In the genomic region with DNA sequence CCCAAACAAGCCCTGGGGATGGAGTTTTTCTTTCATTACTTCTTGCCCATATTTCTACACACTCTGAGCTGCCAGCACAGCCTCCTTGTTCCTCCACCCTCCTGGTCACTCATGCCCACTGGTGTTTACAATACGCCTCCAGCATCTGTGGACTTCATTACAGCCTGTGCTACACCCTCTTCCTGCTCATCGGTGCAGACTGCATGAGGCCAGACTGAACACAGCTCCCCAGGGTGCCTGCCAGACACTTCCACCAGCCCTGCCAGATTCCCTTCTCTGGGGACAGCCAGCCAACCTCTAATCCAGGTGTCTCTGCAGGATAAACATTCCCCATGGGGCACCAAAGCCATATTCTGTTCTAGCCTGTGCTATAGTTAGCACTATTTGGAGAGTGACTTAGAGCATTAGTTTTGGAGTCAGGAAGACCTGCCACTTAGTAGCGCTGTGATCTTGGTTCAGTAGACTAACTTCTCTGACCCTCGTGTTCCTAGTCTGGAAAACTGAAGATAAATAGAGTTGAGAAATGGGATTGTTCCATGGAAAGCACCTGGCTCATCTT, we compare ENCODE assay signal across 23 cellular contexts.
DNase-seq lines count a peak whose midpoint lies in the region; ATAC-seq and TF ChIP-seq lines count a peak whose summit lies in the region.
"Had no signal": no experiment of that assay in that cellular context is flagged by ENCODE, and none has a peak within 500 bp of the region (broad histone marks: within the 10 kb centered on the region; RNA-seq: fewer than 3 reads in every experiment).

No MANE protein-coding gene starts in this region.

- intact Hi-C loops in Right ventricle myocardium inferior (cut with DNase I): no loop called here

- H3K36me3 ChIP-seq in right atrium auricular region: no peaks in the 10 kb centered on the region
- H3K36me3 ChIP-seq in gastroesophageal sphincter: no peaks in the 10 kb centered on the region
- H3K36me3 ChIP-seq: esophagus squamous epithelium had no signal

- TF ChIP-seq EP300 in gastroesophageal sphincter (IDR thresholded peaks at IDR 0.05): no peak

- DNase-seq in Right ventricle myocardium inferior (ENCODE audit: missing footprints) (no peak), right atrium auricular region (ENCODE audit: low spot score) (no peak), NCI-H146 treated with DMSO at 0.1 percent for 48 hours (lab: John Stamatoyannopoulos, UW; ENCODE audit: unreplicated experiment) (peak; percentile 61), occipital lobe (lab: John Stamatoyannopoulos, UW) (no peak), T-cell (no peak), glutamatergic neuron (no peak)
- DNase-seq: ACHN; activated CD8-positive, alpha-beta T cell treated with anti-CD3 and anti-CD28 coated beads, Interleukin-2, amount 10 ng/mL, durations not matched to agents 7 days and 5 days; activated gamma-delta T cell treated with Interleukin-2 at 50 U/mL for 16 hours; effector memory CD8-positive, alpha-beta T cell; esophagus squamous epithelium; mesenchymal stem cell; NCI-H446; stimulated activated CD4-positive, alpha-beta T cell treated with anti-CD3 and anti-CD28 coated beads, Interleukin-15, amount 100 ng/mL, for 24 hours; T-helper 9 cell; trophoblast cell had no signal

- H3K27me3 Mint-ChIP-seq in T-cell (peaks cover 1 to 2% of the 10 kb centered on the region in 2 donors), glutamatergic neuron (ENCODE audit: unreplicated experiment) (no peaks in the 10 kb centered on the region)
- H3K27me3 Mint-ChIP-seq: effector memory CD8-positive, alpha-beta T cell had no signal

- H3K27me3 ChIP-seq in right atrium auricular region (no peaks in the 10 kb centered on the region), gastroesophageal sphincter (no peaks in the 10 kb centered on the region)
- H3K27me3 ChIP-seq: esophagus squamous epithelium had no signal

- CTCF ChIA-PET in T-cell (lab: Charles Lee): no interaction called here

- H3K36me3 Mint-ChIP-seq in T-cell: no peaks in the 10 kb centered on the region
- H3K36me3 Mint-ChIP-seq in glutamatergic neuron (ENCODE audit: unreplicated experiment): peaks cover 6% of the 10 kb centered on the region
- H3K36me3 Mint-ChIP-seq: brain had no signal

- no peaks in the 10 kb centered on the region for H3K9me3 ChIP-seq in right atrium auricular region
- H3K9me3 ChIP-seq in gastroesophageal sphincter: no peaks in the 10 kb centered on the region
- H3K9me3 ChIP-seq: esophagus squamous epithelium had no signal

- ATAC-seq in Right ventricle myocardium inferior (peak; percentile 31), gastroesophageal sphincter (peak; percentile 25), T-cell (replicated peaks in 1 of 4) (no peak), GM19467 (IDR thresholded peaks at IDR 0.05; ENCODE audit: unreplicated experiment) (no peak)
- ATAC-seq: activated CD4-positive, CD25-positive, alpha-beta regulatory T cell treated with anti-CD3 and anti-CD28 coated beads, Interleukin-2, amount 50 U/mL, for 24 hours; activated CD8-positive, alpha-beta T cell treated with anti-CD3 and anti-CD28 coated beads, Interleukin-2, amount 10 ng/mL, durations not matched to agents 7 days and 5 days; effector memory CD8-positive, alpha-beta T cell; GM23338 had no signal

- 26 to 31% methylated on average over 3 to 4 of the region's 4 CpGs for WGBS in gastroesophageal sphincter (ENCODE audit: low coverage in 1 of 2), 2 donors

- H3K4me3 Mint-ChIP-seq in T-cell (no peak overlapping the region), glutamatergic neuron (ENCODE audit: unreplicated experiment) (no peak overlapping the region)
- H3K4me3 Mint-ChIP-seq: activated CD8-positive, alpha-beta T cell treated with anti-CD3 and anti-CD28 coated beads, Interleukin-2, amount 10 ng/mL, durations not matched to agents 7 days and 5 days; brain; effector memory CD8-positive, alpha-beta T cell; GM23338 had no signal

- H3K27ac Mint-ChIP-seq in T-cell: no peak overlapping the region
- H3K27ac Mint-ChIP-seq in glutamatergic neuron (ENCODE audit: unreplicated experiment): no peak overlapping the region
- H3K27ac Mint-ChIP-seq: activated CD8-positive, alpha-beta T cell treated with anti-CD3 and anti-CD28 coated beads, Interleukin-2, amount 10 ng/mL, durations not matched to agents 7 days and 5 days; brain; effector memory CD8-positive, alpha-beta T cell; GM23338 had no signal

- POLR2A ChIA-PET in T-cell (lab: Charles Lee): no interaction called here

- peaks cover 0 to 5% (median 3%) of the 10 kb centered on the region in 3 donors for H3K9me3 Mint-ChIP-seq in T-cell
- H3K9me3 Mint-ChIP-seq in glutamatergic neuron (ENCODE audit: unreplicated experiment): peaks cover 4% of the 10 kb centered on the region

- H3K4me1 Mint-ChIP-seq in T-cell: no peaks in the 10 kb centered on the region
- H3K4me1 Mint-ChIP-seq in glutamatergic neuron (ENCODE audit: low read depth, unreplicated experiment): no peaks in the 10 kb centered on the region
- H3K4me1 Mint-ChIP-seq: brain had no signal

- H3K4me3 ChIP-seq in right atrium auricular region: no peak overlapping the region
- no peak overlapping the region for H3K4me3 ChIP-seq in gastroesophageal sphincter
- H3K4me3 ChIP-seq: esophagus squamous epithelium, GM23338 had no signal

- no peak for TF ChIP-seq POLR2A in gastroesophageal sphincter (IDR thresholded peaks at IDR 0.05)

- H3K4me1 ChIP-seq in right atrium auricular region: no peaks in the 10 kb centered on the region
- peaks cover 0 to 8% (median 0%) of the 10 kb centered on the region in 3 donors for H3K4me1 ChIP-seq in gastroesophageal sphincter

- no peak for TF ChIP-seq CTCF in right atrium auricular region (IDR thresholded peaks at IDR 0.05)
- TF ChIP-seq CTCF in gastroesophageal sphincter (IDR thresholded peaks at IDR 0.05): no peak
- no peak for TF ChIP-seq CTCF in glutamatergic neuron (IDR thresholded peaks at IDR 0.05; ENCODE audit: partially characterized antibody, unreplicated experiment)

- no peak overlapping the region for H3K27ac ChIP-seq in right atrium auricular region
- H3K27ac ChIP-seq in gastroesophageal sphincter: no peak overlapping the region
- H3K27ac ChIP-seq: C4-2B, esophagus squamous epithelium, RWPE1 had no signal

Comparison
In these comparisons a context has a peak if more than half of its experiments do, and no peak if none do; other contexts are left out.
1. ATAC-seq: peak in Right ventricle myocardium inferior (single experiment) and gastroesophageal sphincter (single experiment); none in T-cell (0 of 4) and GM19467 (single experiment).